11 cellular contexts compared by ENCODE assay signal in genomic region chr1:160884579-160884978, GRCh38.
A peak's percentile ranks its signal among the peaks of the same experiment; 100 is the strongest.
DNase-seq lines count a peak whose midpoint lies in the region; TF ChIP-seq lines count a peak whose summit lies in the region.
"Had no signal": no experiment of that assay in that cellular context is flagged by ENCODE, and none has a peak within 500 bp of the region (broad histone marks: within the 10 kb centered on the region; RNA-seq: fewer than 3 reads in every experiment).

No MANE protein-coding gene starts in this region.

- H3K36me3 Mint-ChIP-seq in T-helper 2 cell treated with Interferon-gamma antibody and Interleukin-4, amounts not matched to agents 5 μg/mL and 100 μg/mL, for 36 hours (ENCODE audit: low read depth): no peaks in the 10 kb centered on the region
- H3K36me3 Mint-ChIP-seq in nephron progenitor cell (ENCODE audit: low read depth): no peaks in the 10 kb centered on the region

- H3K27ac ChIP-seq in coronary artery: no peak overlapping the region
- H3K27ac ChIP-seq: left lung had no signal

- POLR2A ChIA-PET in HEK293T (lab: Yijun Ruan, JAX): no interaction called here

- peaks cover 10% of the 10 kb centered on the region for H3K27me3 Mint-ChIP-seq in T-helper 2 cell treated with Interferon-gamma antibody and Interleukin-4, amounts not matched to agents 5 μg/mL and 100 μg/mL, for 36 hours (ENCODE audit: low read depth)
- peaks cover 2% of the 10 kb centered on the region for H3K27me3 Mint-ChIP-seq in nephron progenitor cell (ENCODE audit: low read depth, poor library complexity)

- H3K9me3 Mint-ChIP-seq in T-helper 2 cell treated with Interferon-gamma antibody and Interleukin-4, amounts not matched to agents 5 μg/mL and 100 μg/mL, for 36 hours: no peaks in the 10 kb centered on the region
- H3K9me3 Mint-ChIP-seq in nephron progenitor cell: no peaks in the 10 kb centered on the region

- H3K4me3 ChIP-seq in coronary artery: no peak overlapping the region
- H3K4me3 ChIP-seq: left lung had no signal

- TF ChIP-seq CTCF in nephron progenitor cell (IDR thresholded peaks at IDR 0.05) (peak; percentile 27), coronary artery (IDR thresholded peaks at IDR 0.05) (no peak)

- H3K4me1 Mint-ChIP-seq in T-helper 2 cell treated with Interferon-gamma antibody and Interleukin-4, amounts not matched to agents 5 μg/mL and 100 μg/mL, for 36 hours (ENCODE audit: low read depth): peaks cover 8% of the 10 kb centered on the region
- no peaks in the 10 kb centered on the region for H3K4me1 Mint-ChIP-seq in nephron progenitor cell

- peak; percentile 23 for DNase-seq in ELR (ENCODE audit: low read depth)
- DNase-seq in HEK293T (ENCODE audit: extremely low spot score): peak; percentile 41
- peak; percentile 12 for DNase-seq in T-helper 2 cell treated with Interferon-gamma antibody and Interleukin-4, amounts not matched to agents 5 μg/mL and 100 μg/mL, for 36 hours (ENCODE audit: low spot score)
- DNase-seq in nephron progenitor cell: no peak
- no peak for DNase-seq in NCI-H1048 (lab: John Stamatoyannopoulos, UW)
- DNase-seq in coronary artery (ENCODE audit: low spot score): no peak
- no peak for DNase-seq in T1000 (lab: John Stamatoyannopoulos, UW)
- DNase-seq in GOT3 (lab: John Stamatoyannopoulos, UW): no peak
- DNase-seq: amygdala, left lung, NCI-H1436 had no signal

- H3K4me3 Mint-ChIP-seq in T-helper 2 cell treated with Interferon-gamma antibody and Interleukin-4, amounts not matched to agents 5 μg/mL and 100 μg/mL, for 36 hours: no peak overlapping the region
- H3K4me3 Mint-ChIP-seq in nephron progenitor cell: no peak overlapping the region

- H3K27ac Mint-ChIP-seq in T-helper 2 cell treated with Interferon-gamma antibody and Interleukin-4, amounts not matched to agents 5 μg/mL and 100 μg/mL, for 36 hours: no peak overlapping the region
- H3K27ac Mint-ChIP-seq in nephron progenitor cell: no peak overlapping the region

- CTCF ChIA-PET in HEK293T (lab: Yijun Ruan, JAX): interaction anchor here (0.6 kb wide), 1 partner anchor 224 kb away, joined by 7 read pairs; no protein-coding TSS in a partner anchor

TF ChIP-seq in HEK293T, 16 proteins besides CTCF, POLR2A, EP300 and RAD21:
- TF ChIP-seq NFRKB (IDR thresholded peaks at IDR 0.05) (no peak), BHLHE40 (IDR thresholded peaks at IDR 0.05; ENCODE audit: borderline replicate concordance) (no peak), CTBP1 (IDR thresholded peaks at IDR 0.05; ENCODE audit: borderline replicate concordance) (no peak), ZNF384 (IDR thresholded peaks at IDR 0.05) (no peak), FOXK2 (IDR thresholded peaks at IDR 0.05) (no peak), SP1 (IDR thresholded peaks at IDR 0.05) (no peak), ARNT (IDR thresholded peaks at IDR 0.05) (no peak), PKNOX1 (IDR thresholded peaks at IDR 0.05) (no peak), ELF4 (IDR thresholded peaks at IDR 0.05) (no peak), SUZ12 (IDR thresholded peaks at IDR 0.05) (no peak), TARDBP (IDR thresholded peaks at IDR 0.05) (no peak), FOXA1 (IDR thresholded peaks at IDR 0.05) (no peak), L3MBTL2 (conservative IDR thresholded peaks at IDR 0.05) (no peak), HDGF (IDR thresholded peaks at IDR 0.05; ENCODE audit: borderline replicate concordance) (no peak)
TF ChIP-seq in HEK293T: peak in this region for 0.

Comparison
In these comparisons a context has a peak if more than half of its experiments do, and no peak if none do; other contexts are left out.
1. DNase-seq: peak in ELR (single experiment), HEK293T (single experiment) and T-helper 2 cell treated with Interferon-gamma antibody and Interleukin-4, amounts not matched to agents 5 μg/mL and 100 μg/mL, for 36 hours (single experiment); none in nephron progenitor cell (single experiment), NCI-H1048 (single experiment), coronary artery (single experiment), T1000 (single experiment) and GOT3 (single experiment).